In genomic region chr16:88626646-88627045, GRCh38 we compare ENCODE assay signal across 1 cellular context.
TF ChIP-seq lines count a peak whose summit lies in the region.

No MANE protein-coding gene starts in this region.

TF ChIP-seq in H1, 55 proteins besides CTCF, POLR2A, EP300 and RAD21:
- TF ChIP-seq SIRT6 (IDR thresholded peaks at IDR 0.05; ENCODE audit: low read length) (no peak), MAX (IDR thresholded peaks at IDR 0.05) (no peak), ATF2 (IDR thresholded peaks at IDR 0.05; ENCODE audit: low read length) (no peak), RXRA (IDR thresholded peaks at IDR 0.05; ENCODE audit: insufficient read depth, low read depth, low read length) (no peak), SIX5 (IDR thresholded peaks at IDR 0.05; ENCODE audit: low read depth, low read length) (no peak), RBBP5 (IDR thresholded peaks at IDR 0.05; ENCODE audit: borderline replicate concordance, low read depth, low read length) (no peak), JUND (IDR thresholded peaks at IDR 0.05; ENCODE audit: low read length) (no peak), HDAC2 (IDR thresholded peaks at IDR 0.05; ENCODE audit: borderline replicate concordance in 1 of 2, low read depth in 2 of 2, low read length in 2 of 2) (no peak), EZH2 (IDR thresholded peaks at IDR 0.05; ENCODE audit: low read depth, low read length, severe bottlenecking) (no peak), ATF3 (IDR thresholded peaks at IDR 0.05; ENCODE audit: insufficient read depth, low read depth, low read length) (no peak), CBX5 (IDR thresholded peaks at IDR 0.05; ENCODE audit: low read depth, low read length) (no peak), BRCA1 (IDR thresholded peaks at IDR 0.05; ENCODE audit: low read depth, low read length) (no peak), TAF7 (optimal IDR thresholded peaks at IDR 0.05; ENCODE audit: borderline replicate concordance, low read depth, low read length) (no peak), NANOG (IDR thresholded peaks at IDR 0.05; ENCODE audit: insufficient read depth, low read depth, low read length, poor library complexity, severe bottlenecking) (no peak), RNF2 (IDR thresholded peaks at IDR 0.05; ENCODE audit: borderline replicate concordance, low read depth, low read length, missing control alignments, poor library complexity, severe bottlenecking) (no peak), CBX8 (IDR thresholded peaks at IDR 0.05; ENCODE audit: borderline replicate concordance, low read depth, low read length) (no peak), TEAD4 (IDR thresholded peaks at IDR 0.05; ENCODE audit: low read depth, low read length) (no peak)
